ENCODE assay signal across 17 cellular contexts in genomic region chr15:66848116-66848515, GRCh38.
DNase-seq lines count a peak whose midpoint lies in the region; TF ChIP-seq lines count a peak whose summit lies in the region.
"Had no signal": no experiment of that assay in that cellular context is flagged by ENCODE, and none has a peak within 500 bp of the region (broad histone marks: within the 10 kb centered on the region; RNA-seq: fewer than 3 reads in every experiment).

No MANE protein-coding gene starts in this region.

- peak overlapping the region in 2 of 3 experiments; percentile 49 to 65 for H3K27ac Mint-ChIP-seq in nephron
- no peak overlapping the region for H3K27ac Mint-ChIP-seq in CD8-positive, alpha-beta memory T cell
- H3K27ac Mint-ChIP-seq: IgD-negative memory B cell had no signal

- no peak overlapping the region for H3K4me3 ChIP-seq in coronary artery
- no peak overlapping the region for H3K4me3 ChIP-seq in CD8-positive, alpha-beta memory T cell (ENCODE audit: low read length)
- H3K4me3 ChIP-seq: BLaER1 treated with 17β-estradiol and CSF1 and Interleukin-3, amounts not matched to agents 10 nM and 100 nM; HAP-1; PC-9 had no signal

- POLR2A ChIA-PET in CD8-positive, alpha-beta memory T cell (lab: Charles Lee), result no interaction called here

- TF ChIP-seq CTCF in coronary artery (IDR thresholded peaks at IDR 0.05) (no peak), nephron (IDR thresholded peaks at IDR 0.05; ENCODE audit: unreplicated experiment in 3 of 3) (no peak)

- H3K27me3 Mint-ChIP-seq in nephron (ENCODE audit: low read depth), result peaks cover 15% of the 10 kb centered on the region
- H3K27me3 Mint-ChIP-seq in CD8-positive, alpha-beta memory T cell, result peaks cover 26 to 50% of the 10 kb centered on the region in 2 donors
- H3K27me3 Mint-ChIP-seq: IgD-negative memory B cell had no signal

- H3K27ac ChIP-seq in coronary artery, result peak overlapping the region; percentile 85 to 91
- no peak overlapping the region for H3K27ac ChIP-seq in CD8-positive, alpha-beta memory T cell (ENCODE audit: low read depth, low read length)
- no peak overlapping the region for H3K27ac ChIP-seq in substantia nigra (ENCODE audit: low read depth, low read length, poor library complexity, severe bottlenecking)
- H3K27ac ChIP-seq: BLaER1 treated with 17β-estradiol and CSF1 and Interleukin-3, amounts not matched to agents 10 nM and 100 nM; PC-9 had no signal

- CTCF ChIA-PET in CD8-positive, alpha-beta memory T cell (lab: Charles Lee), result interaction anchor here (1.5 kb wide), 1 partner anchor 12 kb away, joined by 5 read pairs; no protein-coding TSS in a partner anchor

- H3K4me1 Mint-ChIP-seq in nephron, result peaks cover 28% of the 10 kb centered on the region
- H3K4me1 Mint-ChIP-seq in CD8-positive, alpha-beta memory T cell, result peaks cover 6 to 14% (median 11%) of the 10 kb centered on the region in 3 donors

- no peaks in the 10 kb centered on the region for H3K36me3 ChIP-seq in CD8-positive, alpha-beta memory T cell (ENCODE audit: insufficient read depth, low read length)
- H3K36me3 ChIP-seq: BLaER1 treated with 17β-estradiol and CSF1 and Interleukin-3, amounts not matched to agents 10 nM and 100 nM; HAP-1 had no signal

- H3K4me1 ChIP-seq in CD8-positive, alpha-beta memory T cell (ENCODE audit: insufficient read depth, low read length), result no peaks in the 10 kb centered on the region

- H3K27me3 ChIP-seq in CD8-positive, alpha-beta memory T cell (ENCODE audit: insufficient read depth, low read length, poor library complexity, severe bottlenecking), result peaks cover 5% of the 10 kb centered on the region

- H3K9me3 ChIP-seq in CD8-positive, alpha-beta memory T cell (ENCODE audit: low read length), result no peaks in the 10 kb centered on the region
- H3K9me3 ChIP-seq: BLaER1 treated with 17β-estradiol and CSF1 and Interleukin-3, amounts not matched to agents 10 nM and 100 nM; HAP-1 had no signal

- peak; percentile 9 for DNase-seq in activated effector memory CD4-positive, alpha-beta T cell treated with anti-CD3 and anti-CD28 coated beads, Interleukin-2, amount 50 U/mL, for 16 hours
- no peak for DNase-seq in activated effector memory CD4-positive, alpha-beta T cell treated with Interleukin-2 at 50 U/mL for 16 hours
- DNase-seq in coronary artery (ENCODE audit: low spot score), result peak; percentile 65
- peak; percentile 41 for DNase-seq in ureter (ENCODE audit: low spot score)
- DNase-seq in CD8-positive, alpha-beta memory T cell, result no peak
- no peak for DNase-seq in substantia nigra (lab: John Stamatoyannopoulos, UW)
- no peak for DNase-seq in activated T-cell treated with anti-CD3 and anti-CD28 coated beads, Interleukin-2, amount 50 U/mL, for 48 hours
- DNase-seq: DMS 273 treated with DMSO at 0.1 percent for 48 hours, NCI-H187 treated with DMSO at 0.1 percent for 48 hours, NCI-H2171, NCI-H446 treated with DMSO at 0.1 percent for 48 hours, NCI-H748 treated with DMSO at 0.1 percent for 48 hours, PC-9 had no signal

- H3K36me3 Mint-ChIP-seq in nephron (ENCODE audit: low read depth), result no peaks in the 10 kb centered on the region
- H3K36me3 Mint-ChIP-seq in CD8-positive, alpha-beta memory T cell, result no peaks in the 10 kb centered on the region

- no peaks in the 10 kb centered on the region for H3K9me3 Mint-ChIP-seq in nephron
- H3K9me3 Mint-ChIP-seq in CD8-positive, alpha-beta memory T cell, result no peaks in the 10 kb centered on the region
- H3K9me3 Mint-ChIP-seq: IgD-negative memory B cell had no signal

- H3K4me3 Mint-ChIP-seq in nephron, result no peak overlapping the region
- H3K4me3 Mint-ChIP-seq in CD8-positive, alpha-beta memory T cell, result no peak overlapping the region
- H3K4me3 Mint-ChIP-seq: IgD-negative memory B cell had no signal

Comparison
In these comparisons a context has a peak if more than half of its experiments do, and no peak if none do; other contexts are left out.
1. DNase-seq: peak in activated effector memory CD4-positive, alpha-beta T cell treated with anti-CD3 and anti-CD28 coated beads, Interleukin-2, amount 50 U/mL, for 16 hours (single experiment), coronary artery (single experiment) and ureter (single experiment); none in activated effector memory CD4-positive, alpha-beta T cell treated with Interleukin-2 at 50 U/mL for 16 hours (single experiment), CD8-positive, alpha-beta memory T cell (0 of 5), substantia nigra (0 of 49) and activated T-cell treated with anti-CD3 and anti-CD28 coated beads, Interleukin-2, amount 50 U/mL, for 48 hours (0 of 2).
2. H3K27ac ChIP-seq: peak in coronary artery (2 of 2); none in CD8-positive, alpha-beta memory T cell (single experiment) and substantia nigra (single experiment).
3. H3K27ac Mint-ChIP-seq: peak in nephron (2 of 3); none in CD8-positive, alpha-beta memory T cell (0 of 8).